In genomic region chr12:11749943-11750690, GRCh38 we compare ENCODE assay signal across 8 cellular contexts.
DNase-seq lines count a peak whose midpoint lies in the region; ATAC-seq and TF ChIP-seq lines count a peak whose summit lies in the region.

No MANE protein-coding gene starts in this region.

- intact Hi-C loops in Calu3 (cut with micrococcal nuclease; ENCODE audit: unreplicated experiment), result loop anchor here (5.0 kb wide), 5 partner anchors 43 to 168 kb away; no protein-coding TSS in a partner anchor

- H3K9me3 Mint-ChIP-seq in Calu3 (ENCODE audit: low read depth, unreplicated experiment) (no peaks in the 10 kb centered on the region), endothelial cell (ENCODE audit: unreplicated experiment) (no peaks in the 10 kb centered on the region)

- H3K4me3 Mint-ChIP-seq in Calu3 (ENCODE audit: low read depth, unreplicated experiment), result no peak overlapping the region
- peak overlapping the region; percentile 13 for H3K4me3 Mint-ChIP-seq in endothelial cell (ENCODE audit: unreplicated experiment)

- peak; percentile 66 for ATAC-seq in GM19395 (IDR thresholded peaks at IDR 0.05; ENCODE audit: unreplicated experiment)
- ATAC-seq in HG03196 (IDR thresholded peaks at IDR 0.05; ENCODE audit: unreplicated experiment), result peak; percentile 47

- peaks cover 30% of the 10 kb centered on the region for H3K36me3 Mint-ChIP-seq in Calu3 (ENCODE audit: insufficient read depth, unreplicated experiment)
- H3K36me3 Mint-ChIP-seq in endothelial cell (ENCODE audit: low read depth, unreplicated experiment), result peaks cover 35% of the 10 kb centered on the region

- H3K4me1 Mint-ChIP-seq in Calu3 (ENCODE audit: low read depth, unreplicated experiment), result peaks cover 65% of the 10 kb centered on the region
- H3K4me1 Mint-ChIP-seq in endothelial cell (ENCODE audit: unreplicated experiment), result peaks cover 79% of the 10 kb centered on the region

- TF ChIP-seq CTCF in Calu3 (IDR thresholded peaks at IDR 0.05; ENCODE audit: unreplicated experiment) (no peak), endothelial cell (IDR thresholded peaks at IDR 0.05; ENCODE audit: unreplicated experiment) (no peak)

- no TSS peak for BruUV-seq in Calu3 (replicated peaks; lab: Mats Ljungman, UMichigan)

- H3K27me3 Mint-ChIP-seq in Calu3 (ENCODE audit: unreplicated experiment) (no peaks in the 10 kb centered on the region), endothelial cell (ENCODE audit: unreplicated experiment) (peaks cover 4% of the 10 kb centered on the region)

- DNase-seq in Calu3 (no peak), endothelial cell (ENCODE audit: low spot score) (no peak), NCI-H1105 treated with DMSO at 0.1 percent for 48 hours (lab: John Stamatoyannopoulos, UW) (no peak), NCI-H526 (lab: John Stamatoyannopoulos, UW) (no peak), amniotic stem cell (lab: John Stamatoyannopoulos, UW) (no peak), OCI-M2 (lab: John Stamatoyannopoulos, UW; ENCODE audit: unreplicated experiment) (no peak)

- H3K27ac Mint-ChIP-seq in Calu3 (ENCODE audit: unreplicated experiment) (peak overlapping the region; percentile 19), endothelial cell (ENCODE audit: unreplicated experiment) (no peak overlapping the region)

- CTCF ChIA-PET in Calu3 (lab: Charles Lee), result no interaction called here
